Comparison of ENCODE assay signal across 8 cellular contexts in the genomic region with DNA sequence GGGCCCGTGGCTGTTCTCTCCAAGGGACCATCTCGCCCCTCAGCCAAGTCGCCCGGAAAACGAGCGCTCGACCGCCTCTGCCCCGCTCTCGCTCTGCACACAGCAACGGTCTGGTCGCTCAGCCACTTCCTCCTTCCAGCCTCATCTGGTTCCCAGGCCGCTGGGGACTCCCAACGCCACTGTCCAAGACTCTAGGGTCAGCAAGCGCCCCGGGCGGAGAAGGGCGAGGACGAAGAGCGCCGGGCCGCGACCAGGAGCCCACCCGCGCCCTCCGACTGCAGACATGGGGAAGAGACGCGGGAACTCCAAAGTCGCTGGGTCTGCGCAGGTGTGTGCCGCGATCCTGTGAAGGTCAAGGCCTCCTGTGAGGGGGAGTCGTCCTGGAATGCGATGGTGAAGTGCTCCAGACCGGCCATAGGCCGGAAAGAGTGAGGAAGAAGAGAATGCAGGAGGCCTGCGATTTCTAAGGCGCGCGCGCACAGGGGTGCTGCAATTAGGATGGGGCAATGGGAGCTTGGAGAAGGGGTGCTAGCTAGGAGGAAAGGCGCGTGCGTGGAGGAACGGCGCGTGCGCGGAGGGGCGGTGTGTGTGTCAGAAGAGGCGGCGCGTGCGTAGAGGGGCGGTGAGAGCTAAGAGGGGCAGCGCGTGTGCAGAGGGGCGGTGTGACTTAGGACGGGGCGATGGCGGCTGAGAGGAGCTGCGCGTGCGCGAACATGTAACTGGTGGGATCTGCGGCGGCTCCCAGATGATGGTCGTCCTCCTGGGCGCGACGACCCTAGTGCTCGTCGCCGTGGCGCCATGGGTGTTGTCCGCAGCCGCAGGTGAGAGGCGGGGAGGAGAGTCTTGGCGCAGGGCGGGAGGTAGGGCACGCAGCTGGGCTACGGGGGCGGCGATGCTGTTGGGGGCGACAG. TPM values are rescaled to one million over a fixed set of nuclear protein-coding genes. Genes with fewer than 3 reads are reported as not detected.
A peak's percentile ranks its signal among the peaks of the same experiment; 100 is the strongest.
DNase-seq lines count a peak whose midpoint lies in the region; TF ChIP-seq lines count a peak whose summit lies in the region.

A gene (plus strand): TSS at position 660 of the 911 bp plus-strand sequence. CDS start 86 bp downstream, at position 746.

- H3K27me3 Mint-ChIP-seq in neural progenitor cell (ENCODE audit: insufficient read depth, low read depth): peaks cover 1% of the 10 kb centered on the region

- H3K4me1 ChIP-seq in HAP-1 (peaks cover 12% of the 10 kb centered on the region), neural progenitor cell (peaks cover 8% of the 10 kb centered on the region)

- H3K4me2 ChIP-seq in neural progenitor cell: peak within 1 kb of the TSS; percentile 89

- H3K4me3 ChIP-seq in HAP-1: peak within 1 kb of the TSS; percentile 90
- peak within 1 kb of the TSS; percentile 88 for H3K4me3 ChIP-seq in MG63
- peak within 1 kb of the TSS; percentile 73 to 91 for H3K4me3 ChIP-seq in foreskin fibroblast (ENCODE audit: low read depth in 1 of 2, low read length in 2 of 2)
- peak within 1 kb of the TSS; percentile 63 for H3K4me3 ChIP-seq in neural progenitor cell

- peak within 1 kb of the TSS; percentile 93 for H2AFZ ChIP-seq in neural progenitor cell (replicated peaks)

- no peaks in the 10 kb centered on the region for H4K20me1 ChIP-seq in neural progenitor cell (ENCODE audit: low read depth)

- H3K27me3 ChIP-seq in HAP-1 (ENCODE audit: low read depth): peaks cover 3% of the 10 kb centered on the region; the same call in 1 of the 2 replicates
- no peaks in the 10 kb centered on the region for H3K27me3 ChIP-seq in MG63
- H3K27me3 ChIP-seq in neural progenitor cell: no peaks in the 10 kb centered on the region

- H3K36me3 ChIP-seq in HAP-1 (replicated peaks): no peaks in the 10 kb centered on the region
- peaks cover 14% of the 10 kb centered on the region for H3K36me3 ChIP-seq in MG63
- no peaks in the 10 kb centered on the region for H3K36me3 ChIP-seq in neural progenitor cell

- no peak within 1 kb of the TSS for H3K27ac Mint-ChIP-seq in neural progenitor cell

- H3K9me3 ChIP-seq in HAP-1 (no peaks in the 10 kb centered on the region), MG63 (no peaks in the 10 kb centered on the region; the same call in 1 of the 2 replicates), neural progenitor cell (ENCODE audit: low read depth) (no peaks in the 10 kb centered on the region)

- DNase-seq in G401 (ENCODE audit: low spot score) (peak; percentile 97), HAP-1 (ENCODE audit: low spot score in 2 of 2) (peak; percentile 96 to 99), MG63 (peak; percentile 97), SHP77 (lab: John Stamatoyannopoulos, UW) (peak; percentile 94 to 97), foreskin fibroblast (peak; percentile 97 to 99), neural progenitor cell (ENCODE audit: low spot score) (peak; percentile 100), stromal cell of bone marrow (ENCODE audit: low read depth) (peak; percentile 95)
- peak; percentile 100 for DNase-seq in activated effector memory CD4-positive, alpha-beta T cell treated with anti-CD3 and anti-CD28 coated beads, Interleukin-2, amount 50 U/mL, for 16 hours

- no peak within 1 kb of the TSS for H3K27ac ChIP-seq in neural progenitor cell

- H3K9ac ChIP-seq in neural progenitor cell: peak within 1 kb of the TSS; percentile 57

- peaks cover 14% of the 10 kb centered on the region for H3K36me3 Mint-ChIP-seq in neural progenitor cell

- peaks cover 11% of the 10 kb centered on the region for H3K9me3 Mint-ChIP-seq in neural progenitor cell

- TF ChIP-seq CTCF in foreskin fibroblast (IDR thresholded peaks at IDR 0.05; ENCODE audit: low read depth, low read length) (no peak), neural progenitor cell (IDR thresholded peaks at IDR 0.05) (no peak)

- in situ Hi-C loops in G401 (cut with HindIII; ENCODE audit: low sequenced_read_pairs): no loop called here
- in situ Hi-C loops in HAP-1 (cut with MboI; ENCODE audit: low sequenced_read_pairs): no loop called here

- peaks cover 4% of the 10 kb centered on the region for H3K4me1 Mint-ChIP-seq in neural progenitor cell

- H3F3A ChIP-seq in neural progenitor cell (ENCODE audit: low read depth): peaks cover 25% of the 10 kb centered on the region

- no peak within 1 kb of the TSS for H3K4me3 Mint-ChIP-seq in neural progenitor cell

- peaks cover 46% of the 10 kb centered on the region for H3K79me2 ChIP-seq in neural progenitor cell (ENCODE audit: low read depth)

RNA-seq across cellular contexts. Expression of the gene that starts here (rescaled TPM):
- 2.2 and 3.4 TPM in 2 replicates for total RNA-seq in G401 (2014; rRNA removed; shearing (Covaris generic))
- 1.7 and 6.6 TPM in 2 replicates for total RNA-seq in MG63 (2014; rRNA removed; shearing (Covaris generic); ENCODE audit: low replicate concordance)
- total RNA-seq in neural progenitor cell (ENCODE audit: low replicate concordance): 6.0 and 9.5 TPM in 2 replicates
